26 cellular contexts compared by ENCODE assay signal in genomic region chrX:118207831-118208453, GRCh38.
A peak's percentile ranks its signal among the peaks of the same experiment; 100 is the strongest.
DNase-seq lines count a peak whose midpoint lies in the region; ATAC-seq and TF ChIP-seq lines count a peak whose summit lies in the region.
"Had no signal": no experiment of that assay in that cellular context is flagged by ENCODE, and none has a peak within 500 bp of the region (broad histone marks: within the 10 kb centered on the region; RNA-seq: fewer than 3 reads in every experiment).

No MANE protein-coding gene starts in this region.

- peak overlapping the region in 2 of 3 donors; percentile 25 to 52 for H3K27ac ChIP-seq in right lobe of liver
- H3K27ac ChIP-seq: A549, cardiac muscle cell, left ventricle myocardium inferior, SJSA1, stomach, thyroid gland, vagina, WERI-Rb-1 had no signal

- H3K36me3 Mint-ChIP-seq in Caco-2 (ENCODE audit: insufficient read depth, unreplicated experiment): no peaks in the 10 kb centered on the region
- no peaks in the 10 kb centered on the region for H3K36me3 Mint-ChIP-seq in T-helper 2 cell treated with Interferon-gamma antibody and Interleukin-4, amounts not matched to agents 5 μg/mL and 100 μg/mL, for 36 hours (ENCODE audit: low read depth)
- H3K36me3 Mint-ChIP-seq: activated naive CD8-positive, alpha-beta T cell treated with anti-CD3 and anti-CD28 coated beads, Interleukin-2, amount 10 ng/mL, durations not matched to agents 7 days and 5 days; CD4-positive, alpha-beta memory T cell had no signal

- CTCF ChIA-PET in Caco-2 (lab: Charles Lee): no interaction called here

- H3K4me1 Mint-ChIP-seq in Caco-2 (ENCODE audit: low read depth, unreplicated experiment): no peaks in the 10 kb centered on the region
- H3K4me1 Mint-ChIP-seq in T-helper 2 cell treated with Interferon-gamma antibody and Interleukin-4, amounts not matched to agents 5 μg/mL and 100 μg/mL, for 36 hours (ENCODE audit: low read depth): peaks cover 4% of the 10 kb centered on the region
- H3K4me1 Mint-ChIP-seq: CD4-positive, alpha-beta memory T cell had no signal

- POLR2A ChIA-PET in Caco-2 (lab: Charles Lee): no interaction called here

- H3K9me3 ChIP-seq in right lobe of liver: no peaks in the 10 kb centered on the region
- H3K9me3 ChIP-seq in Caco-2: no peaks in the 10 kb centered on the region
- H3K9me3 ChIP-seq: A549, left ventricle myocardium inferior, SJSA1, stomach, thyroid gland, vagina had no signal

- intact Hi-C loops in right lobe of liver (cut with DNase I) (no loop called here), Caco-2 (cut with micrococcal nuclease; ENCODE audit: unreplicated experiment) (no loop called here)

- WGBS in right lobe of liver (ENCODE audit: insufficient coverage, low coverage, low lambda C conversion rate, missing lambda C conversion rate): 63% methylated on average over 3 of the region's 3 CpGs

- H3K4me1 ChIP-seq in right lobe of liver (peaks cover 0 to 7% (median 2%) of the 10 kb centered on the region in 4 donors), Caco-2 (no peaks in the 10 kb centered on the region)
- H3K4me1 ChIP-seq: A549, left ventricle myocardium inferior, SJSA1, thyroid gland, vagina had no signal

- no peaks in the 10 kb centered on the region for H3K9me3 Mint-ChIP-seq in Caco-2 (ENCODE audit: unreplicated experiment)
- H3K9me3 Mint-ChIP-seq in T-helper 2 cell treated with Interferon-gamma antibody and Interleukin-4, amounts not matched to agents 5 μg/mL and 100 μg/mL, for 36 hours: no peaks in the 10 kb centered on the region
- H3K9me3 Mint-ChIP-seq: activated naive CD8-positive, alpha-beta T cell treated with anti-CD3 and anti-CD28 coated beads, Interleukin-2, amount 10 ng/mL, durations not matched to agents 7 days and 5 days; CD4-positive, alpha-beta memory T cell had no signal

- no peak overlapping the region for H3K4me3 Mint-ChIP-seq in Caco-2 (ENCODE audit: unreplicated experiment)
- no peak overlapping the region for H3K4me3 Mint-ChIP-seq in T-helper 2 cell treated with Interferon-gamma antibody and Interleukin-4, amounts not matched to agents 5 μg/mL and 100 μg/mL, for 36 hours
- H3K4me3 Mint-ChIP-seq: activated naive CD8-positive, alpha-beta T cell treated with anti-CD3 and anti-CD28 coated beads, Interleukin-2, amount 10 ng/mL, durations not matched to agents 7 days and 5 days; CD4-positive, alpha-beta memory T cell; H9 had no signal

- H3K4me3 ChIP-seq in right lobe of liver (no peak overlapping the region), Caco-2 (ENCODE audit: low read depth, low read length) (no peak overlapping the region)
- H3K4me3 ChIP-seq: A549, cardiac muscle cell, left ventricle myocardium inferior, SJSA1, stomach, thyroid gland, vagina had no signal

- no peak for TF ChIP-seq POLR2A in right lobe of liver (IDR thresholded peaks at IDR 0.05)

- ATAC-seq in right lobe of liver: peak; percentile 63 to 90 (median 70)
- ATAC-seq in GM19324 (IDR thresholded peaks at IDR 0.05; ENCODE audit: low FRiP score, unreplicated experiment): no peak
- ATAC-seq: A549 had no signal

- H3K27me3 ChIP-seq in right lobe of liver (no peaks in the 10 kb centered on the region), Caco-2 (replicated peaks; ENCODE audit: control insufficient read depth, insufficient read depth, low read length) (no peaks in the 10 kb centered on the region)
- H3K27me3 ChIP-seq: cardiac muscle cell, SJSA1, stomach, thyroid gland, vagina had no signal

- H3K36me3 ChIP-seq in right lobe of liver (no peaks in the 10 kb centered on the region), Caco-2 (ENCODE audit: control insufficient read depth, insufficient read depth, low read length) (no peaks in the 10 kb centered on the region)
- H3K36me3 ChIP-seq: cardiac muscle cell, left ventricle myocardium inferior, SJSA1, stomach, thyroid gland, vagina, WERI-Rb-1 had no signal

- no TSS peak for BruUV-seq in Caco-2 (replicated peaks; lab: Mats Ljungman, UMichigan)

- no peaks in the 10 kb centered on the region for H3K27me3 Mint-ChIP-seq in Caco-2 (ENCODE audit: insufficient read depth, unreplicated experiment)
- H3K27me3 Mint-ChIP-seq in T-helper 2 cell treated with Interferon-gamma antibody and Interleukin-4, amounts not matched to agents 5 μg/mL and 100 μg/mL, for 36 hours (ENCODE audit: low read depth): no peaks in the 10 kb centered on the region

- H3K27ac Mint-ChIP-seq in Caco-2 (ENCODE audit: unreplicated experiment): no peak overlapping the region
- H3K27ac Mint-ChIP-seq in T-helper 2 cell treated with Interferon-gamma antibody and Interleukin-4, amounts not matched to agents 5 μg/mL and 100 μg/mL, for 36 hours: no peak overlapping the region
- H3K27ac Mint-ChIP-seq: activated naive CD8-positive, alpha-beta T cell treated with anti-CD3 and anti-CD28 coated beads, Interleukin-2, amount 10 ng/mL, durations not matched to agents 7 days and 5 days; CD4-positive, alpha-beta memory T cell; H9 had no signal

- TF ChIP-seq CTCF in right lobe of liver (IDR thresholded peaks at IDR 0.05) (no peak), Caco-2 (IDR thresholded peaks at IDR 0.05; ENCODE audit: insufficient read depth in 1 of 2, low read depth in 1 of 2, low read length in 1 of 2, severe bottlenecking in 1 of 2, unreplicated experiment in 1 of 2) (no peak)

- DNase-seq in NCI-H2107 treated with DMSO at 0.1 percent for 48 hours (lab: John Stamatoyannopoulos, UW; ENCODE audit: unreplicated experiment) (peak; percentile 93), NCI-H2107 (lab: John Stamatoyannopoulos, UW) (no peak), NCI-H1092 treated with DMSO at 0.1 percent for 48 hours (lab: John Stamatoyannopoulos, UW) (peak; percentile 91), SHP77 treated with DMSO at 0.1 percent for 48 hours (lab: John Stamatoyannopoulos, UW) (peak; percentile 41), right lobe of liver (no peak), Caco-2 (no peak)
- no peak for DNase-seq in T-helper 2 cell treated with Interferon-gamma antibody and Interleukin-4, amounts not matched to agents 5 μg/mL and 100 μg/mL, for 36 hours (ENCODE audit: low spot score)
- DNase-seq: activated CD4-positive, alpha-beta T cell treated with anti-CD3 and anti-CD28 coated beads for 4 hours; activated effector memory CD4-positive, alpha-beta T cell treated with Interleukin-2 at 50 U/mL for 16 hours; activated naive CD8-positive, alpha-beta T cell treated with anti-CD3 and anti-CD28 coated beads, Interleukin-2, amount 10 ng/mL, durations not matched to agents 7 days and 5 days; AML-193; aorta; CD4-positive, alpha-beta memory T cell; H9; left ventricle myocardium inferior; NCI-H1417; NCI-H748 treated with DMSO at 0.1 percent for 48 hours; stomach; T1000; thyroid gland; WERI-Rb-1 had no signal

Comparison
In these comparisons a context has a peak if more than half of its experiments do, and no peak if none do; other contexts are left out.
1. DNase-seq: peak in NCI-H2107 treated with DMSO at 0.1 percent for 48 hours (single experiment), NCI-H1092 treated with DMSO at 0.1 percent for 48 hours (single experiment) and SHP77 treated with DMSO at 0.1 percent for 48 hours (single experiment); none in NCI-H2107 (single experiment), right lobe of liver (0 of 3), Caco-2 (0 of 2) and T-helper 2 cell treated with Interferon-gamma antibody and Interleukin-4, amounts not matched to agents 5 μg/mL and 100 μg/mL, for 36 hours (single experiment).